ENCODE assay signal across 8 cellular contexts in genomic region chr4:123649248-123649643, GRCh38.
DNase-seq lines count a peak whose midpoint lies in the region; ATAC-seq and TF ChIP-seq lines count a peak whose summit lies in the region.

No MANE protein-coding gene starts in this region.

- intact Hi-C loops in esophagus muscularis mucosa (cut with DNase I): no loop called here
- intact Hi-C loops in tibial artery (cut with DNase I; ENCODE audit: low total_unique reads): no loop called here

- H3K27ac ChIP-seq in esophagus muscularis mucosa (replicated peaks in 1 of 4) (peak overlapping the region; percentile 68 to 79 (median 76)), tibial artery (peak overlapping the region; percentile 68 to 78)

- no peak for TF ChIP-seq EP300 in esophagus muscularis mucosa (IDR thresholded peaks at IDR 0.05)

- H3K27me3 ChIP-seq in esophagus muscularis mucosa (no peaks in the 10 kb centered on the region), tibial artery (no peaks in the 10 kb centered on the region)

- no peak for TF ChIP-seq POLR2A in esophagus muscularis mucosa (IDR thresholded peaks at IDR 0.05; ENCODE audit: low read depth)

- peaks cover 0 to 60% (median 47%) of the 10 kb centered on the region in 4 donors for H3K4me1 ChIP-seq in esophagus muscularis mucosa
- H3K4me1 ChIP-seq in tibial artery: peaks cover 0 to 59% (median 36%) of the 10 kb centered on the region in 4 donors

- no peaks in the 10 kb centered on the region for H3K36me3 ChIP-seq in esophagus muscularis mucosa
- H3K36me3 ChIP-seq in tibial artery: no peaks in the 10 kb centered on the region

- DNase-seq in NCI-H526 (lab: John Stamatoyannopoulos, UW) (peak; percentile 82 to 87), NCI-H526 treated with DMSO at 0.1 percent for 48 hours (lab: John Stamatoyannopoulos, UW) (no peak), esophagus muscularis mucosa (ENCODE audit: extremely low spot score) (no peak), tibial artery (no peak), GM10266 (ENCODE audit: extremely low spot score) (no peak)
- DNase-seq in stimulated activated naive CD4-positive, alpha-beta T cell (lab: John Stamatoyannopoulos, UW): no peak
- no peak for DNase-seq in stimulated activated CD4-positive, alpha-beta T cell treated with anti-CD3 and anti-CD28 coated beads, Interleukin-2, amount 100 ng/mL, for 24 hours

- TF ChIP-seq CTCF in esophagus muscularis mucosa (IDR thresholded peaks at IDR 0.05): no peak
- TF ChIP-seq CTCF in tibial artery (IDR thresholded peaks at IDR 0.05): no peak
- TF ChIP-seq CTCF in GM10266 (IDR thresholded peaks at IDR 0.05; ENCODE audit: control insufficient read depth, insufficient read depth, low read depth, missing control alignments): no peak

- 36% methylated on average over 3 of the region's 3 CpGs for WGBS in esophagus muscularis mucosa

- no peaks in the 10 kb centered on the region for H3K9me3 ChIP-seq in esophagus muscularis mucosa
- no peaks in the 10 kb centered on the region for H3K9me3 ChIP-seq in tibial artery

- H3K4me3 ChIP-seq in esophagus muscularis mucosa (peak overlapping the region in 3 of 4 donors; percentile 1 to 29 (median 22)), tibial artery (no peak overlapping the region)

- peak; percentile 94 for ATAC-seq in HG03469 (IDR thresholded peaks at IDR 0.05; ENCODE audit: unreplicated experiment)

Comparison
In these comparisons a context has a peak if more than half of its experiments do, and no peak if none do; other contexts are left out.
1. DNase-seq: peak in NCI-H526 (2 of 2); none in NCI-H526 treated with DMSO at 0.1 percent for 48 hours (single experiment), esophagus muscularis mucosa (single experiment), tibial artery (0 of 2), stimulated activated naive CD4-positive, alpha-beta T cell (0 of 6), GM10266 (single experiment) and stimulated activated CD4-positive, alpha-beta T cell treated with anti-CD3 and anti-CD28 coated beads, Interleukin-2, amount 100 ng/mL, for 24 hours (0 of 2).
2. H3K4me3 ChIP-seq: peak in esophagus muscularis mucosa (3 of 4); none in tibial artery (0 of 2).